In the genomic region with DNA sequence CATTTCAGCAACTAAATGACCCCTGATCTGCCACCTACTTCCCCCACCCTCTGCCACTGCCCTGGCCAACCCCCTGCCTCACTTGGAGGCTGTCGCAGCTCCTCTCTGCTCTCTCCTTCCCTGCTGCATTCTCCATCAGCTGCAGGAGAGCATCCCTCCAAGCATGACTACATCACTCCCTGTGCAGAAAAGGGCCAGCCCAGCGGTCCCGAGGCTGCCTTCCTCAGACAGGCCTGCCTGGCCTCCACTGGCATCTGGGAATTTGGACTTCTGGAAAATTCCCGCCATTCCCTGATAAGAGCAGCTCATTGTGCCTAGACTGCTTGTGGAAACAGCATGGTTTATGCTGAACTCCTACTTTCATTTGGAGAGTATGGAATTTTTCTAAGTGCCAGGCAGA, we compare ENCODE assay signal across 16 cellular contexts.
"Had no signal": no experiment of that assay in that cellular context is flagged by ENCODE, and none has a peak within 500 bp of the region (broad histone marks: within the 10 kb centered on the region; RNA-seq: fewer than 3 reads in every experiment).

No MANE protein-coding gene starts in this region.

- H3K27ac Mint-ChIP-seq: activated CD4-positive, alpha-beta T cell treated with anti-CD3 and anti-CD28 coated beads, Interleukin-2, amount 10 ng/mL, durations not matched to agents 24 days and 14 days; activated naive CD4-positive, alpha-beta T cell treated with anti-CD3 and anti-CD28 coated beads, Interleukin-2, amount 50 U/mL, for 24 hours had no signal

- H3K9me3 Mint-ChIP-seq: activated naive CD4-positive, alpha-beta T cell treated with anti-CD3 and anti-CD28 coated beads, Interleukin-2, amount 50 U/mL, for 24 hours; neural crest cell had no signal

- H3K27me3 Mint-ChIP-seq: activated CD4-positive, alpha-beta T cell treated with anti-CD3 and anti-CD28 coated beads, Interleukin-2, amount 10 ng/mL, durations not matched to agents 24 days and 14 days; activated naive CD4-positive, alpha-beta T cell treated with anti-CD3 and anti-CD28 coated beads, Interleukin-2, amount 50 U/mL, for 24 hours had no signal

- H2AFZ ChIP-seq: hepatocyte had no signal

- H3K9me3 ChIP-seq: prostate gland had no signal

- H3K27ac ChIP-seq: cardiac muscle cell, hepatocyte, prostate gland, right atrium auricular region, stomach had no signal

- H3K4me3 ChIP-seq: cardiac muscle cell, hepatocyte, lung, prostate gland, right atrium auricular region, stomach had no signal

- H3K36me3 ChIP-seq: cardiac muscle cell, prostate gland, right atrium auricular region had no signal

- DNase-seq: activated CD4-positive, alpha-beta T cell treated with anti-CD3 and anti-CD28 coated beads, Interleukin-2, amount 10 ng/mL, durations not matched to agents 24 days and 14 days; activated CD8-positive, alpha-beta memory T cell treated with anti-CD3 and anti-CD28 coated beads, Interleukin-2, amount 50 U/mL, for 4 hours; activated effector memory CD4-positive, alpha-beta T cell treated with anti-CD3 and anti-CD28 coated beads, Interleukin-2, amount 50 U/mL, for 16 hours; activated T-cell treated with anti-CD3 and anti-CD28 coated beads, Interleukin-2, amount 50 U/mL, for 48 hours; foreskin fibroblast; midbrain; stomach; T1000; trophoblast cell had no signal

- H3K27me3 ChIP-seq: cardiac muscle cell, hepatocyte, right atrium auricular region, stomach had no signal

- H3K4me1 Mint-ChIP-seq: neural crest cell had no signal

- H3K4me2 ChIP-seq: hepatocyte had no signal

- H3K4me1 ChIP-seq: prostate gland had no signal

- H3K79me2 ChIP-seq: hepatocyte had no signal

- H3K4me3 Mint-ChIP-seq: activated CD4-positive, alpha-beta T cell treated with anti-CD3 and anti-CD28 coated beads, Interleukin-2, amount 10 ng/mL, durations not matched to agents 24 days and 14 days; activated naive CD4-positive, alpha-beta T cell treated with anti-CD3 and anti-CD28 coated beads, Interleukin-2, amount 50 U/mL, for 24 hours; neural crest cell had no signal
